ENCODE assay signal across 26 cellular contexts in genomic region chr1:30615816-30616590, GRCh38.
"Had no signal": no experiment of that assay in that cellular context is flagged by ENCODE, and none has a peak within 500 bp of the region (broad histone marks: within the 10 kb centered on the region; RNA-seq: fewer than 3 reads in every experiment).

No MANE protein-coding gene starts in this region.

- H3K9me3 Mint-ChIP-seq: activated CD4-positive, alpha-beta T cell treated with anti-CD3 and anti-CD28 coated beads, Interleukin-2, amount 10 ng/mL, durations not matched to agents 24 days and 14 days; activated CD8-positive, alpha-beta T cell treated with anti-CD3 and anti-CD28 coated beads for 36 hours; activated naive CD4-positive, alpha-beta T cell treated with anti-CD3 and anti-CD28 coated beads for 36 hours; activated naive CD4-positive, alpha-beta T cell treated with anti-CD3 and anti-CD28 coated beads, Interleukin-2, amount 50 U/mL, for 72 hours; activated T-cell treated with anti-CD3 and anti-CD28 coated beads, Interleukin-2, amount 50 U/mL, for 4 hours; activated T-helper 1 cell treated with anti-CD3 and anti-CD28 coated beads, Interleukin-12 subunit alpha, Interleukin-12 subunit beta, Interleukin-2, Interleukin-4 antibody, amounts not matched to agents 30 ng/mL and 10 ng/mL and 1 ng/mL, durations not matched to agents 14 hours and 24 hours and 36 hours; T-helper 1 cell treated with Interleukin-12 subunit alpha and Interleukin-12 subunit beta and Interleukin-4 antibody, amounts not matched to agents 30 μg/mL and 1 μg/mL, for 36 hours; T-helper 2 cell treated with Interferon-gamma antibody and Interleukin-4, amounts not matched to agents 5 μg/mL and 100 μg/mL, for 36 hours had no signal

- H3K27ac Mint-ChIP-seq: activated CD4-positive, alpha-beta T cell treated with anti-CD3 and anti-CD28 coated beads, Interleukin-2, amount 10 ng/mL, durations not matched to agents 24 days and 14 days; activated CD8-positive, alpha-beta T cell treated with anti-CD3 and anti-CD28 coated beads for 36 hours; activated naive CD4-positive, alpha-beta T cell treated with anti-CD3 and anti-CD28 coated beads for 36 hours; activated naive CD4-positive, alpha-beta T cell treated with anti-CD3 and anti-CD28 coated beads, Interleukin-2, amount 50 U/mL, for 72 hours; activated T-helper 1 cell treated with anti-CD3 and anti-CD28 coated beads, Interleukin-12 subunit alpha, Interleukin-12 subunit beta, Interleukin-2, Interleukin-4 antibody, amounts not matched to agents 30 ng/mL and 10 ng/mL and 1 ng/mL, durations not matched to agents 14 hours and 24 hours and 36 hours; T-helper 1 cell treated with Interleukin-12 subunit alpha and Interleukin-12 subunit beta and Interleukin-4 antibody, amounts not matched to agents 30 μg/mL and 1 μg/mL, for 36 hours; T-helper 2 cell treated with Interferon-gamma antibody and Interleukin-4, amounts not matched to agents 5 μg/mL and 100 μg/mL, for 36 hours had no signal

- H3K4me3 Mint-ChIP-seq: activated CD4-positive, alpha-beta T cell treated with anti-CD3 and anti-CD28 coated beads, Interleukin-2, amount 10 ng/mL, durations not matched to agents 24 days and 14 days; activated CD8-positive, alpha-beta T cell treated with anti-CD3 and anti-CD28 coated beads for 36 hours; activated naive CD4-positive, alpha-beta T cell treated with anti-CD3 and anti-CD28 coated beads for 36 hours; activated T-cell treated with anti-CD3 and anti-CD28 coated beads, Interleukin-2, amount 50 U/mL, for 4 hours; activated T-helper 1 cell treated with anti-CD3 and anti-CD28 coated beads, Interleukin-12 subunit alpha, Interleukin-12 subunit beta, Interleukin-2, Interleukin-4 antibody, amounts not matched to agents 30 ng/mL and 10 ng/mL and 1 ng/mL, durations not matched to agents 14 hours and 24 hours and 36 hours; T-helper 1 cell treated with Interleukin-12 subunit alpha and Interleukin-12 subunit beta and Interleukin-4 antibody, amounts not matched to agents 30 μg/mL and 1 μg/mL, for 36 hours; T-helper 2 cell treated with Interferon-gamma antibody and Interleukin-4, amounts not matched to agents 5 μg/mL and 100 μg/mL, for 36 hours had no signal

- H3K36me3 Mint-ChIP-seq: activated naive CD4-positive, alpha-beta T cell treated with anti-CD3 and anti-CD28 coated beads, Interleukin-2, amount 50 U/mL, for 72 hours had no signal

- ATAC-seq: activated CD8-positive, alpha-beta T cell treated with anti-CD3 and anti-CD28 coated beads for 36 hours; activated naive CD4-positive, alpha-beta T cell treated with anti-CD3 and anti-CD28 coated beads, Interleukin-2, amount 50 U/mL, for 72 hours; activated T-cell treated with anti-CD3 and anti-CD28 coated beads, Interleukin-2, amount 50 U/mL, for 4 hours; body of pancreas; Panc1 had no signal

- DNase-seq: activated CD4-positive, alpha-beta T cell treated with anti-CD3 and anti-CD28 coated beads, Interleukin-2, amount 10 ng/mL, durations not matched to agents 24 days and 14 days; activated CD4-positive, alpha-beta T cell treated with anti-CD3 and anti-CD28 coated beads, Interleukin-2, amount 50 U/mL, for 4 hours; activated CD8-positive, alpha-beta memory T cell treated with anti-CD3 and anti-CD28 coated beads, Interleukin-2, amount 50 U/mL, for 4 hours; activated CD8-positive, alpha-beta T cell treated with anti-CD3 and anti-CD28 coated beads for 36 hours; activated gamma-delta T cell treated with Interleukin-2 at 50 U/mL for 16 hours; activated naive CD4-positive, alpha-beta T cell treated with anti-CD3 and anti-CD28 coated beads for 36 hours; activated T-cell treated with anti-CD3 and anti-CD28 coated beads for 4 hours; activated T-cell treated with anti-CD3 and anti-CD28 coated beads, Interleukin-2, amount 50 U/mL, for 4 hours; body of pancreas; central memory CD4-positive, alpha-beta T cell; MM.1S; MV-4-11; NCI-H1092; NCI-H187 treated with DMSO at 0.1 percent for 48 hours; NCI-H2081; NCI-H226; NCI-H446 treated with DMSO at 0.1 percent for 48 hours; NCI-H524; NCI-H69; SHP77 treated with DMSO at 0.1 percent for 48 hours; SK-N-SH had no signal
